In the genomic region with DNA sequence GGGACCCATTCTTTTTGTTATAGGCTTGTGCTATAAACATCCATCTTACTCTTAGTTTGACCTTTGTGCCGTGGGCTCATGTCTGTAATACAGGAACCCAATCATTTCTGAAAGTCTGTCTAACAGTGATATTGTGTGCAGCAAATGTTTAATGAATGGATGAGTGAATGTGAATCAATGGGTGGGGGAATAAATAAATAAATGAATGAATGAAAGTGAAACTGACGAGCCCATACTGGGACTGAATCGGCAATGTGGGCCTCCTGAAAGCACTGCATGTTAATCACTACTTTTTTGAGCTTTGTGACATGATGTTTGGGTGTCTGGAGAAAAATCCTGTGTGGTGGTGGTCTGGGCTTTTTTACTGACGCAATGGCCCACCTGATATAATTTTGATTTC, we compare ENCODE assay signal across 9 cellular contexts.
DNase-seq lines count a peak whose midpoint lies in the region; ATAC-seq and TF ChIP-seq lines count a peak whose summit lies in the region.
"Had no signal": no experiment of that assay in that cellular context is flagged by ENCODE, and none has a peak within 500 bp of the region (broad histone marks: within the 10 kb centered on the region; RNA-seq: fewer than 3 reads in every experiment).

No MANE protein-coding gene starts in this region.

- peaks cover 37% of the 10 kb centered on the region for H3K4me1 Mint-ChIP-seq in activated naive CD4-positive, alpha-beta T cell treated with anti-CD3 and anti-CD28 coated beads, Interleukin-2, amount 50 U/mL, for 24 hours
- peaks cover 59% of the 10 kb centered on the region for H3K4me1 Mint-ChIP-seq in stimulated activated naive CD8-positive, alpha-beta T cell treated with anti-CD3 and anti-CD28 coated beads, Interleukin-15, Interleukin-2, amounts not matched to agents 100 ng/mL and 50 ng/mL, for 24 hours (ENCODE audit: low read depth)
- no peaks in the 10 kb centered on the region for H3K4me1 Mint-ChIP-seq in progenitor cell of endocrine pancreas (ENCODE audit: low read depth)

- peak overlapping the region; percentile 96 for H3K27ac Mint-ChIP-seq in activated naive CD4-positive, alpha-beta T cell treated with anti-CD3 and anti-CD28 coated beads, Interleukin-2, amount 50 U/mL, for 24 hours
- H3K27ac Mint-ChIP-seq in stimulated activated naive CD8-positive, alpha-beta T cell treated with anti-CD3 and anti-CD28 coated beads, Interleukin-15, Interleukin-2, amounts not matched to agents 100 ng/mL and 50 ng/mL, for 24 hours: peak overlapping the region; percentile 69
- no peak overlapping the region for H3K27ac Mint-ChIP-seq in progenitor cell of endocrine pancreas

- H3K36me3 Mint-ChIP-seq in activated naive CD4-positive, alpha-beta T cell treated with anti-CD3 and anti-CD28 coated beads, Interleukin-2, amount 50 U/mL, for 24 hours: no peaks in the 10 kb centered on the region
- no peaks in the 10 kb centered on the region for H3K36me3 Mint-ChIP-seq in stimulated activated naive CD8-positive, alpha-beta T cell treated with anti-CD3 and anti-CD28 coated beads, Interleukin-15, Interleukin-2, amounts not matched to agents 100 ng/mL and 50 ng/mL, for 24 hours (ENCODE audit: low read depth)
- no peaks in the 10 kb centered on the region for H3K36me3 Mint-ChIP-seq in progenitor cell of endocrine pancreas (ENCODE audit: insufficient read depth)

- DNase-seq in activated naive CD4-positive, alpha-beta T cell treated with Interleukin-2 at 50 U/mL for 16 hours: peak; percentile 62
- no peak for DNase-seq in activated naive CD4-positive, alpha-beta T cell (lab: John Stamatoyannopoulos, UW)
- DNase-seq in T1000 (lab: John Stamatoyannopoulos, UW): no peak
- no peak for DNase-seq in HuH-7.5 (ENCODE audit: low spot score)
- DNase-seq in progenitor cell of endocrine pancreas (ENCODE audit: low spot score, unreplicated experiment): no peak
- DNase-seq: NCI-H2029 treated with DMSO at 0.1 percent for 48 hours had no signal

- peak overlapping the region; percentile 6 for H3K4me3 Mint-ChIP-seq in activated naive CD4-positive, alpha-beta T cell treated with anti-CD3 and anti-CD28 coated beads, Interleukin-2, amount 50 U/mL, for 24 hours
- H3K4me3 Mint-ChIP-seq in stimulated activated naive CD8-positive, alpha-beta T cell treated with anti-CD3 and anti-CD28 coated beads, Interleukin-15, Interleukin-2, amounts not matched to agents 100 ng/mL and 50 ng/mL, for 24 hours: peak overlapping the region; percentile 45
- no peak overlapping the region for H3K4me3 Mint-ChIP-seq in progenitor cell of endocrine pancreas (ENCODE audit: low read depth)

- H3K27me3 Mint-ChIP-seq in activated naive CD4-positive, alpha-beta T cell treated with anti-CD3 and anti-CD28 coated beads, Interleukin-2, amount 50 U/mL, for 24 hours: no peaks in the 10 kb centered on the region
- no peaks in the 10 kb centered on the region for H3K27me3 Mint-ChIP-seq in stimulated activated naive CD8-positive, alpha-beta T cell treated with anti-CD3 and anti-CD28 coated beads, Interleukin-15, Interleukin-2, amounts not matched to agents 100 ng/mL and 50 ng/mL, for 24 hours
- no peaks in the 10 kb centered on the region for H3K27me3 Mint-ChIP-seq in progenitor cell of endocrine pancreas

- TF ChIP-seq CTCF in progenitor cell of endocrine pancreas (IDR thresholded peaks at IDR 0.05; ENCODE audit: unreplicated experiment): no peak

- no peaks in the 10 kb centered on the region for H3K9me3 Mint-ChIP-seq in activated naive CD4-positive, alpha-beta T cell treated with anti-CD3 and anti-CD28 coated beads, Interleukin-2, amount 50 U/mL, for 24 hours
- no peaks in the 10 kb centered on the region for H3K9me3 Mint-ChIP-seq in stimulated activated naive CD8-positive, alpha-beta T cell treated with anti-CD3 and anti-CD28 coated beads, Interleukin-15, Interleukin-2, amounts not matched to agents 100 ng/mL and 50 ng/mL, for 24 hours
- no peaks in the 10 kb centered on the region for H3K9me3 Mint-ChIP-seq in progenitor cell of endocrine pancreas (ENCODE audit: low read depth)

- peak; percentile 44 for ATAC-seq in HG03460 (IDR thresholded peaks at IDR 0.05; ENCODE audit: unreplicated experiment)
